ENCODE assay signal across 15 cellular contexts in the genomic region with DNA sequence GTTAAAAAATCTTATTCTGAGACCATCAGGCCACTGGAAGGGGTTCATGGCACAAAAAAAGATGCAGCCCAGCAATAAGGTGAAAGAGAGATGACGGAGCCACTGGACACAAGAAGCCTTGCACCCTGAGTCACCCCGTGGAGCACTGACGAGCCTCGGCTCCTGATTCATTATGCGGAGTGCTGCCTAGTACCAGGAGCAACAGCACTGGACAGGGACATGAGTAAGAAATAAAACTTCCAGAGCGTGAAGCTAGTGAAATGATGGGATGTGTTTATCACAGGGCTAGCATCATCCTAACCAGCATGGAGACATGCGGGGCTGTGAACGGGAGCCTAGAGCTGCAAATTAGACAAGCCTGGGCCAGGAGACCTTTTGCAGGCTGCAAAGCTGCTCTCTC.
"Had no signal": no experiment of that assay in that cellular context is flagged by ENCODE, and none has a peak within 500 bp of the region (broad histone marks: within the 10 kb centered on the region; RNA-seq: fewer than 3 reads in every experiment).

No MANE protein-coding gene starts in this region.

- ATAC-seq: body of pancreas; left lobe of liver; mucosa of descending colon; natural killer cell treated with Interleukin-12 subunit alpha and Interleukin-12 subunit beta and Interleukin-15 and Interleukin-18, amount 100 ng/mL, for 72 hours; right lobe of liver; T-cell had no signal

- DNase-seq: activated CD4-positive, alpha-beta T cell treated with anti-CD3 and anti-CD28 coated beads, Interleukin-2, amount 10 ng/mL, durations not matched to agents 7 days and 5 days; activated CD8-positive, alpha-beta memory T cell treated with anti-CD3 and anti-CD28 coated beads for 24 hours; activated naive CD4-positive, alpha-beta T cell treated with anti-CD3 and anti-CD28 coated beads for 36 hours; body of pancreas; erythroblast; hypothalamus; mammary epithelial cell; mucosa of descending colon; occipital lobe; right lobe of liver; stimulated activated CD4-positive, alpha-beta T cell treated with anti-CD3 and anti-CD28 coated beads, Interleukin-2, amount 100 ng/mL, for 24 hours; T-cell; T1000 had no signal
